In genomic region chr2:96663829-96664228, GRCh38 we compare ENCODE assay signal across 19 cellular contexts. TPM values are rescaled to one million over a fixed set of nuclear protein-coding genes. Genes with fewer than 3 reads are reported as not detected.
"Had no signal": no experiment of that assay in that cellular context is flagged by ENCODE, and none has a peak within 500 bp of the region (broad histone marks: within the 10 kb centered on the region; RNA-seq: fewer than 3 reads in every experiment).

No MANE protein-coding gene starts in this region.

- H3K9me3 Mint-ChIP-seq: dendritic cell treated with granulocyte-macrophage colony-stimulating factor and Interleukin-4, amounts not matched to agents 40 ng/mL and 50 ng/mL, for 4 days; effector memory CD8-positive, alpha-beta T cell; immature natural killer cell; T-helper 2 cell treated with Interferon-gamma antibody and Interleukin-4, amounts not matched to agents 5 μg/mL and 100 μg/mL, for 36 hours; type B pancreatic cell had no signal

- H3K36me3 Mint-ChIP-seq: immature natural killer cell; naive thymus-derived CD4-positive, alpha-beta T cell; type B pancreatic cell had no signal

- H3K36me3 ChIP-seq: prostate gland, suprapubic skin had no signal

- H3K27me3 Mint-ChIP-seq: dendritic cell treated with granulocyte-macrophage colony-stimulating factor and Interleukin-4, amounts not matched to agents 40 ng/mL and 50 ng/mL, for 4 days; type B pancreatic cell had no signal

- H3K27ac ChIP-seq: suprapubic skin had no signal

- H3K9me3 ChIP-seq: mucosa of descending colon, prostate gland, suprapubic skin had no signal

- DNase-seq: activated CD4-positive, alpha-beta T cell treated with anti-CD3 and anti-CD28 coated beads, Interleukin-2, amount 50 U/mL, for 1 hour; activated naive CD4-positive, alpha-beta T cell; activated T-cell treated with anti-CD3 and anti-CD28 coated beads for 4 hours; anterior cingulate cortex; cerebellar nuclear complex; effector memory CD8-positive, alpha-beta T cell; foreskin melanocyte; immature natural killer cell; mucosa of descending colon; naive thymus-derived CD4-positive, alpha-beta T cell; stimulated activated naive CD8-positive, alpha-beta T cell treated with anti-CD3 and anti-CD28 coated beads, Interleukin-15, Interleukin-2, amounts not matched to agents 100 U/mL and 50 U/mL, for 24 hours had no signal

- H3K4me3 ChIP-seq: mucosa of descending colon, prostate gland, suprapubic skin had no signal

- H3K4me3 Mint-ChIP-seq: dendritic cell treated with granulocyte-macrophage colony-stimulating factor and Interleukin-4, amounts not matched to agents 40 ng/mL and 50 ng/mL, for 4 days; effector memory CD8-positive, alpha-beta T cell; immature natural killer cell; naive thymus-derived CD4-positive, alpha-beta T cell; T-helper 2 cell treated with Interferon-gamma antibody and Interleukin-4, amounts not matched to agents 5 μg/mL and 100 μg/mL, for 36 hours; type B pancreatic cell had no signal

- H3K27me3 ChIP-seq: suprapubic skin had no signal

- H3K4me1 ChIP-seq: prostate gland, suprapubic skin had no signal

- H3K27ac Mint-ChIP-seq: dendritic cell treated with granulocyte-macrophage colony-stimulating factor and Interleukin-4, amounts not matched to agents 40 ng/mL and 50 ng/mL, for 4 days; effector memory CD8-positive, alpha-beta T cell; immature natural killer cell; T-helper 2 cell treated with Interferon-gamma antibody and Interleukin-4, amounts not matched to agents 5 μg/mL and 100 μg/mL, for 36 hours; type B pancreatic cell had no signal

- ATAC-seq: activated CD4-positive, CD25-positive, alpha-beta regulatory T cell treated with anti-CD3 and anti-CD28 coated beads, Interleukin-2, amount 50 U/mL, for 24 hours; effector memory CD8-positive, alpha-beta T cell; mucosa of descending colon; naive thymus-derived CD4-positive, alpha-beta T cell; sciatic nerve; stimulated activated naive CD8-positive, alpha-beta T cell treated with anti-CD3 and anti-CD28 coated beads, Interleukin-15, Interleukin-2, amounts not matched to agents 100 U/mL and 50 U/mL, for 24 hours had no signal

- H3K4me1 Mint-ChIP-seq: immature natural killer cell had no signal

RNA-seq across cellular contexts. Expression of gene FER1L5, which starts 21.3 kb away (rescaled TPM):
- total RNA-seq: lung microvascular endothelial cell; naive thymus-derived CD4-positive, alpha-beta T cell; suprapubic skin had no signal
